ENCODE assay signal across 21 cellular contexts in the genomic region with DNA sequence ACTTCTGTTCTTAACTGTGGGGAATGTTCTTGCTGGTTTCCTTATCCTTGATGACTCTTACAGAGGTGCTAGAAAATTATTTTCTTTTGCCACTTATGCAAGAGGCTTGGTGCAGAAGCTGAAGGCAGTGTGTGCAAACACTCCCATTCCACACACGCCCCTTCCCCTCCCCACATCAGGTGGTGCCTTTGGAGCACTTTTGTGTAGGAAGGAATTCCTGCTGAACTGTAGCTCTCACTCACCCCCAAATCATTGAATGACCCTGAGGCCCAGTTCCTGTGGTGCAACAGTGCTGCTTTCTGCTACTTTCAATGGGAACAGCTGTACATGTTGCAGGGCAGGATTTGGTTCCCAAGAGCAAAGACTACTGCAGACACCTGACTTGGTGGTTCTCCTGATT.
"Had no signal": no experiment of that assay in that cellular context is flagged by ENCODE, and none has a peak within 500 bp of the region (broad histone marks: within the 10 kb centered on the region; RNA-seq: fewer than 3 reads in every experiment).

No MANE protein-coding gene starts in this region.

- H3K4me3 ChIP-seq: ascending aorta, coronary artery, esophagus squamous epithelium, pancreas, tibial artery, uterus had no signal

- H3K27ac Mint-ChIP-seq: activated B cell treated with CpG ODN at 0.5 μM for 24 hours; activated CD4-positive, alpha-beta T cell treated with anti-CD3 and anti-CD28 coated beads, Interleukin-2, amount 10 ng/mL, durations not matched to agents 24 days and 14 days; activated CD8-positive, alpha-beta T cell treated with anti-CD3 and anti-CD28 coated beads, Interleukin-2, amount 10 ng/mL, durations not matched to agents 7 days and 5 days; activated naive CD4-positive, alpha-beta T cell treated with anti-CD3 and anti-CD28 coated beads, Interleukin-2, amount 10 ng/mL, durations not matched to agents 7 days and 5 days; activated naive CD8-positive, alpha-beta T cell treated with anti-CD3 and anti-CD28 coated beads, Interleukin-2, amount 50 U/mL, for 24 hours; activated T-cell treated with anti-CD3 and anti-CD28 coated beads, Interleukin-2, amount 50 U/mL, for 24 hours; naive thymus-derived CD4-positive, alpha-beta T cell; T-helper 2 cell treated with Interferon-gamma antibody and Interleukin-4, amounts not matched to agents 5 μg/mL and 100 μg/mL, for 36 hours had no signal

- ATAC-seq: activated CD8-positive, alpha-beta T cell treated with anti-CD3 and anti-CD28 coated beads, Interleukin-2, amount 10 ng/mL, durations not matched to agents 7 days and 5 days; activated naive CD8-positive, alpha-beta T cell treated with anti-CD3 and anti-CD28 coated beads, Interleukin-2, amount 50 U/mL, for 24 hours; naive thymus-derived CD4-positive, alpha-beta T cell; pancreas; sciatic nerve had no signal

- H3K4me1 ChIP-seq: ascending aorta, tibial artery, uterus had no signal

- H3K4me3 Mint-ChIP-seq: activated B cell treated with CpG ODN at 0.5 μM for 24 hours; activated CD4-positive, alpha-beta T cell treated with anti-CD3 and anti-CD28 coated beads, Interleukin-2, amount 10 ng/mL, durations not matched to agents 24 days and 14 days; activated CD8-positive, alpha-beta T cell treated with anti-CD3 and anti-CD28 coated beads, Interleukin-2, amount 10 ng/mL, durations not matched to agents 7 days and 5 days; activated naive CD4-positive, alpha-beta T cell treated with anti-CD3 and anti-CD28 coated beads, Interleukin-2, amount 10 ng/mL, durations not matched to agents 7 days and 5 days; activated naive CD8-positive, alpha-beta T cell treated with anti-CD3 and anti-CD28 coated beads, Interleukin-2, amount 50 U/mL, for 24 hours; activated T-cell treated with anti-CD3 and anti-CD28 coated beads, Interleukin-2, amount 50 U/mL, for 24 hours; naive thymus-derived CD4-positive, alpha-beta T cell; T-helper 2 cell treated with Interferon-gamma antibody and Interleukin-4, amounts not matched to agents 5 μg/mL and 100 μg/mL, for 36 hours had no signal

- H3K36me3 ChIP-seq: uterus had no signal

- H3K27me3 Mint-ChIP-seq: activated B cell treated with CpG ODN at 0.5 μM for 24 hours; activated CD4-positive, alpha-beta T cell treated with anti-CD3 and anti-CD28 coated beads, Interleukin-2, amount 10 ng/mL, durations not matched to agents 24 days and 14 days; activated naive CD4-positive, alpha-beta T cell treated with anti-CD3 and anti-CD28 coated beads, Interleukin-2, amount 10 ng/mL, durations not matched to agents 7 days and 5 days; activated naive CD8-positive, alpha-beta T cell treated with anti-CD3 and anti-CD28 coated beads, Interleukin-2, amount 50 U/mL, for 24 hours; activated T-cell treated with anti-CD3 and anti-CD28 coated beads, Interleukin-2, amount 50 U/mL, for 24 hours; naive thymus-derived CD4-positive, alpha-beta T cell had no signal

- H3K27me3 ChIP-seq: ascending aorta, esophagus squamous epithelium, neutrophil, pancreas, tibial artery, uterus had no signal

- DNase-seq: activated B cell treated with CpG ODN at 0.5 μM for 24 hours; activated CD4-positive, alpha-beta T cell treated with anti-CD3 and anti-CD28 coated beads, Interleukin-2, amount 10 ng/mL, durations not matched to agents 24 days and 14 days; activated CD8-positive, alpha-beta T cell treated with anti-CD3 and anti-CD28 coated beads, Interleukin-2, amount 10 ng/mL, durations not matched to agents 7 days and 5 days; activated effector memory CD4-positive, alpha-beta T cell treated with Interleukin-2 at 50 U/mL for 16 hours; activated naive CD4-positive, alpha-beta T cell treated with anti-CD3 and anti-CD28 coated beads, Interleukin-2, amount 10 ng/mL, durations not matched to agents 7 days and 5 days; activated naive CD8-positive, alpha-beta T cell treated with anti-CD3 and anti-CD28 coated beads, Interleukin-2, amount 50 U/mL, for 24 hours; activated T-cell treated with anti-CD3 and anti-CD28 coated beads, Interleukin-2, amount 50 U/mL, for 24 hours; esophagus squamous epithelium; mesendoderm; naive thymus-derived CD4-positive, alpha-beta T cell; pancreas; stimulated activated naive CD4-positive, alpha-beta T cell treated with Interleukin-2 at 50 U/mL for 16 hours; substantia nigra; SW 1271; tibial artery; uterus had no signal

- H3K9me3 ChIP-seq: ascending aorta, esophagus squamous epithelium, neutrophil, pancreas, tibial artery, uterus had no signal

- H3K27ac ChIP-seq: ascending aorta, coronary artery, esophagus squamous epithelium, neutrophil, pancreas, tibial artery, uterus had no signal

- H3K9me3 Mint-ChIP-seq: activated B cell treated with CpG ODN at 0.5 μM for 24 hours; activated CD4-positive, alpha-beta T cell treated with anti-CD3 and anti-CD28 coated beads, Interleukin-2, amount 10 ng/mL, durations not matched to agents 24 days and 14 days; activated naive CD4-positive, alpha-beta T cell treated with anti-CD3 and anti-CD28 coated beads, Interleukin-2, amount 10 ng/mL, durations not matched to agents 7 days and 5 days; activated naive CD8-positive, alpha-beta T cell treated with anti-CD3 and anti-CD28 coated beads, Interleukin-2, amount 50 U/mL, for 24 hours; activated T-cell treated with anti-CD3 and anti-CD28 coated beads, Interleukin-2, amount 50 U/mL, for 24 hours; naive thymus-derived CD4-positive, alpha-beta T cell; T-helper 2 cell treated with Interferon-gamma antibody and Interleukin-4, amounts not matched to agents 5 μg/mL and 100 μg/mL, for 36 hours had no signal
